In genomic region chr2:57180678-57181077, GRCh38 we compare ENCODE assay signal across 22 cellular contexts.
"Had no signal": no experiment of that assay in that cellular context is flagged by ENCODE, and none has a peak within 500 bp of the region (broad histone marks: within the 10 kb centered on the region; RNA-seq: fewer than 3 reads in every experiment).

No MANE protein-coding gene starts in this region.

- H3K36me3 Mint-ChIP-seq: activated naive CD4-positive, alpha-beta T cell treated with anti-CD3 and anti-CD28 coated beads, Interleukin-2, amount 50 U/mL, for 72 hours; mesothelial cell of epicardium; naive thymus-derived CD4-positive, alpha-beta T cell had no signal

- H3K27ac Mint-ChIP-seq: activated CD4-positive, alpha-beta memory T cell treated with anti-CD3 and anti-CD28 coated beads, Interleukin-2, amount 10 ng/mL, durations not matched to agents 7 days and 5 days; activated CD4-positive, alpha-beta T cell treated with anti-CD3 and anti-CD28 coated beads, Interleukin-2, amount 10 ng/mL, durations not matched to agents 7 days and 5 days; activated naive CD4-positive, alpha-beta T cell treated with anti-CD3 and anti-CD28 coated beads, Interleukin-2, amount 50 U/mL, for 72 hours; activated T-helper 2 cell treated with anti-CD3 and anti-CD28 coated beads, Interferon-gamma antibody, Interleukin-2, Interleukin-4, amounts not matched to agents 10 μg/mL and 5 μg/mL and 100 μg/mL, durations not matched to agents 14 hours and 24 hours and 36 hours; effector memory CD8-positive, alpha-beta T cell; mesothelial cell of epicardium; naive thymus-derived CD4-positive, alpha-beta T cell; T-helper 17 cell had no signal

- ATAC-seq: activated naive CD4-positive, alpha-beta T cell treated with anti-CD3 and anti-CD28 coated beads, Interleukin-2, amount 50 U/mL, for 72 hours; effector memory CD8-positive, alpha-beta T cell; left cardiac atrium; naive thymus-derived CD4-positive, alpha-beta T cell; T-helper 17 cell had no signal

- H3K27me3 Mint-ChIP-seq: activated CD4-positive, alpha-beta memory T cell treated with anti-CD3 and anti-CD28 coated beads, Interleukin-2, amount 10 ng/mL, durations not matched to agents 7 days and 5 days; activated CD4-positive, alpha-beta T cell treated with anti-CD3 and anti-CD28 coated beads, Interleukin-2, amount 10 ng/mL, durations not matched to agents 7 days and 5 days; effector memory CD8-positive, alpha-beta T cell; naive thymus-derived CD4-positive, alpha-beta T cell; T-helper 17 cell had no signal

- H3K4me1 ChIP-seq: colonic mucosa, esophagus muscularis mucosa, right atrium auricular region, tibial nerve had no signal

- DNase-seq: activated CD4-positive, alpha-beta memory T cell treated with anti-CD3 and anti-CD28 coated beads, Interleukin-2, amount 10 ng/mL, durations not matched to agents 7 days and 5 days; activated CD4-positive, alpha-beta T cell treated with anti-CD3 and anti-CD28 coated beads, Interleukin-2, amount 10 ng/mL, durations not matched to agents 7 days and 5 days; activated CD4-positive, CD25-positive, alpha-beta regulatory T cell treated with anti-CD3 and anti-CD28 coated beads, Interleukin-2, amount 50 U/mL, for 72 hours; activated T-cell treated with anti-CD3 and anti-CD28 coated beads, Interleukin-2, amount 50 U/mL, for 48 hours; cerebellar nuclear complex; colonic mucosa; dorsolateral prefrontal cortex; effector memory CD8-positive, alpha-beta T cell; glutamatergic neuron; left cardiac atrium; naive thymus-derived CD4-positive, alpha-beta T cell; nucleus accumbens; stimulated activated CD4-positive, alpha-beta T cell treated with anti-CD3 and anti-CD28 coated beads, Interleukin-2, amount 100 ng/mL, for 48 hours; stimulated activated naive CD4-positive, alpha-beta T cell treated with Interleukin-2 at 50 U/mL for 16 hours; T-helper 17 cell had no signal

- H3K4me3 Mint-ChIP-seq: activated CD4-positive, alpha-beta memory T cell treated with anti-CD3 and anti-CD28 coated beads, Interleukin-2, amount 10 ng/mL, durations not matched to agents 7 days and 5 days; activated CD4-positive, alpha-beta T cell treated with anti-CD3 and anti-CD28 coated beads, Interleukin-2, amount 10 ng/mL, durations not matched to agents 7 days and 5 days; effector memory CD8-positive, alpha-beta T cell; mesothelial cell of epicardium; naive thymus-derived CD4-positive, alpha-beta T cell; T-helper 17 cell had no signal

- H3K9me3 Mint-ChIP-seq: activated CD4-positive, alpha-beta memory T cell treated with anti-CD3 and anti-CD28 coated beads, Interleukin-2, amount 10 ng/mL, durations not matched to agents 7 days and 5 days; activated CD4-positive, alpha-beta T cell treated with anti-CD3 and anti-CD28 coated beads, Interleukin-2, amount 10 ng/mL, durations not matched to agents 7 days and 5 days had no signal

- H3K27ac ChIP-seq: cardiac muscle cell, colonic mucosa, dorsolateral prefrontal cortex, esophagus muscularis mucosa, right atrium auricular region, tibial nerve had no signal

- H3K4me3 ChIP-seq: cardiac muscle cell, colonic mucosa, dorsolateral prefrontal cortex, esophagus muscularis mucosa, right atrium auricular region, tibial nerve had no signal

- H3K9me3 ChIP-seq: colonic mucosa, esophagus muscularis mucosa, right atrium auricular region, tibial nerve had no signal

- H3K27me3 ChIP-seq: colonic mucosa, dorsolateral prefrontal cortex, esophagus muscularis mucosa, right atrium auricular region, tibial nerve had no signal

- H3K36me3 ChIP-seq: cardiac muscle cell, colonic mucosa, esophagus muscularis mucosa, right atrium auricular region, tibial nerve had no signal

- H3K4me1 Mint-ChIP-seq: activated CD4-positive, alpha-beta memory T cell treated with anti-CD3 and anti-CD28 coated beads, Interleukin-2, amount 10 ng/mL, durations not matched to agents 7 days and 5 days; activated CD4-positive, alpha-beta T cell treated with anti-CD3 and anti-CD28 coated beads, Interleukin-2, amount 10 ng/mL, durations not matched to agents 7 days and 5 days; naive thymus-derived CD4-positive, alpha-beta T cell; T-helper 17 cell had no signal
